In the genomic region with DNA sequence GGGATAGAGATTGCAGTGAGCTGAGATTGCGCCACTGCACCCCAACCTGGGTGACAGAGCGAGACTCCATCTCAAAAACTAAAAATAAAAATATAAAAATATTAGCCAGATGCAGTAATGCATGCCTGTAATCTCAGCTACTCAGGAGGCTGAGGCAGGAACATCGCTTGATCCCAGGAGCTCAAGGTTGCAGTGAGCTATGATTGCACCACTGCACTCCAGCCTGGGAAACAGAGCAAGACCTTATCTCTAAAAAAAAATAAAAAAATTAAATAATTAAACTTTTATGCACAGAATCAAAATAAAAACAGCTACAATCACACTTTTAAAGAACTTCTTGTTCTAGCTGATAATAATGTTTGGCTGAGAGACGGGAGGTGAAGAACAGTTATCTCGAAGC, we compare ENCODE assay signal across 3 cellular contexts. TPM values are rescaled to one million over a fixed set of nuclear protein-coding genes. Genes with fewer than 3 reads are reported as not detected.
"Had no signal": no experiment of that assay in that cellular context is flagged by ENCODE, and none has a peak within 500 bp of the region (broad histone marks: within the 10 kb centered on the region; RNA-seq: fewer than 3 reads in every experiment).

No MANE protein-coding gene starts in this region.

- H3K4me3 ChIP-seq: GM12878 had no signal

- ATAC-seq: GM12878 had no signal

- DNase-seq: GDM1, GF-D8 had no signal

RNA-seq across cellular contexts. Expression of a gene that starts 20.0 kb away (rescaled TPM):
- total RNA-seq: GM12878 had no signal
